17 cellular contexts compared by ENCODE assay signal in the genomic region with DNA sequence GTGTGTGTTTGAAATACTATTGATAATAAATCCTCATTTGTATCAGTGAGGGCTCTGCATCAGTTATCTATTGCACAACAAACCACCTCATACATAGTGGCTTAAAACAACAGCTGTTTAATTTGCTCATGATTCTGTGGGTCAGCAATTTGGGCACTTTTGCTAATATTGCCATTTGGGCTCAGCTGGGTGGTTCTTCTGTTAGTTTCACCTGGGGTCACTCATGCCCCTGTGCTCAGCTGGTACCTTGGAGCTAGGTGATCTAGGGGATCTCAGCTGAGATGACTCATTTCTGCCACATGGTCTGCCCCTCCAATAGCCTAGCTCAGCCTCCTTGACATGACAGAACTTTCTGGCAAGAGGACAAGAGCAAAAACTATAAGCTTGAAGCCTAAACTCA.
"Had no signal": no experiment of that assay in that cellular context is flagged by ENCODE, and none has a peak within 500 bp of the region (broad histone marks: within the 10 kb centered on the region; RNA-seq: fewer than 3 reads in every experiment).

No MANE protein-coding gene starts in this region.

- FAIRE-seq: endothelial cell of umbilical vein, frontal cortex, small intestine, urothelium cell line had no signal

- H3K27me3 ChIP-seq: heart left ventricle, ovary, right atrium auricular region, stomach had no signal

- H3K4me3 ChIP-seq: coronary artery, heart left ventricle, ovary, right atrium auricular region, stomach had no signal

- DNase-seq: effector CD4-positive, alpha-beta T cell; endodermal cell; heart left ventricle; hippocampal formation; kidney glomerular epithelial cell; natural killer cell; ovary; small intestine; stimulated activated CD4-positive, alpha-beta T cell treated with anti-CD3 and anti-CD28 coated beads, Interleukin-12 subunit alpha, Interleukin-12 subunit beta, amount 100 ng/mL, for 4 hours; stimulated activated naive CD4-positive, alpha-beta T cell; stomach; substantia nigra had no signal

- H3K9me3 ChIP-seq: heart left ventricle, ovary, right atrium auricular region had no signal

- H3K4me1 ChIP-seq: right atrium auricular region had no signal

- H3K27ac ChIP-seq: coronary artery, heart left ventricle, ovary, right atrium auricular region, stomach had no signal

- H3K36me3 ChIP-seq: heart left ventricle, ovary, right atrium auricular region, stomach had no signal

- ATAC-seq: heart left ventricle, natural killer cell had no signal
